Comparison of ENCODE assay signal across 23 cellular contexts in the genomic region with DNA sequence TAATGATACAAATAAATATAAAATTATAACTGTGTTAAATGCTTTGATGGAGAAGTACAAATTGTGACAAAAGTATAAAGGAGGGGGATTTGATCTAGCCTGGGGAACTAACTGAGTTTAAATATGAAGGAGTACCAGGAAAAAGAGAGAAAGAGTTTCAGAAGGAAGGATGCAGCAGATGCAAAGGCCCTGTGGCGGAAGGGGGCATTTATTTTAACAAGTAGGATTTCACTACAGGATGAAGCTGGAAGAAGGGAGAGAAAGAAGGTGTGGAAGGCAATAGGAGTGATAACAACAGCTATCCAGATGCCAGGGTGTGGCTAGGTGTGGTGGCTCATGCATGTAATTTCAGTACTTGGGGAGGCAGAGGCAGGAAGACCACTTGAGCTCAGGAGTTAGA. TPM values are rescaled to one million over a fixed set of nuclear protein-coding genes. Genes with fewer than 3 reads are reported as not detected.
DNase-seq lines count a peak whose midpoint lies in the region; ATAC-seq and TF ChIP-seq lines count a peak whose summit lies in the region.
"Had no signal": no experiment of that assay in that cellular context is flagged by ENCODE, and none has a peak within 500 bp of the region (broad histone marks: within the 10 kb centered on the region; RNA-seq: fewer than 3 reads in every experiment).

No MANE protein-coding gene starts in this region.

- no peak overlapping the region for H3K4me3 Mint-ChIP-seq in WTC11
- H3K4me3 Mint-ChIP-seq: CD14-positive monocyte; CD4-positive, alpha-beta memory T cell; CD4-positive, CD25-positive, alpha-beta regulatory T cell; CD8-positive, alpha-beta memory T cell had no signal

- DNase-seq in WTC11 (ENCODE audit: low spot score) (no peak), left colon (no peak), cardiac septum (ENCODE audit: low spot score) (no peak), mesenteric fat pad (ENCODE audit: low spot score) (no peak), esophagus squamous epithelium (lab: John Stamatoyannopoulos, UW) (no peak)
- DNase-seq: 8988T; ACHN; BE2C; C1 segment of cervical spinal cord; CD4-positive, alpha-beta memory T cell; CD4-positive, CD25-positive, alpha-beta regulatory T cell; CD8-positive, alpha-beta memory T cell; COR-L47; DMS 273 treated with DMSO at 0.1 percent for 48 hours; DMS153; DMS53; DMS79; DND-41; EL; GDM1 had no signal

- POLR2A ChIA-PET in WTC11 (lab: Charles Lee) = no interaction called here

- ATAC-seq in WTC11 (no peak), left colon (peak; percentile 20)
- ATAC-seq: GM12878 had no signal

- H3K36me3 Mint-ChIP-seq in WTC11 = no peaks in the 10 kb centered on the region
- H3K36me3 Mint-ChIP-seq: CD14-positive monocyte; CD4-positive, alpha-beta memory T cell; CD4-positive, CD25-positive, alpha-beta regulatory T cell; CD8-positive, alpha-beta memory T cell had no signal

- no peak overlapping the region for H3K4me3 ChIP-seq in esophagus squamous epithelium
- H3K4me3 ChIP-seq: BLaER1, GM12878 had no signal

- no peaks in the 10 kb centered on the region for H3K9me3 ChIP-seq in esophagus squamous epithelium

- H3K36me3 ChIP-seq in esophagus squamous epithelium = no peaks in the 10 kb centered on the region
- H3K36me3 ChIP-seq: BE2C, BLaER1 had no signal

- no peaks in the 10 kb centered on the region; the same call in 1 of the 2 replicates for H3K27me3 Mint-ChIP-seq in WTC11 (ENCODE audit: low read depth)

- TF ChIP-seq POLR2A in esophagus squamous epithelium (IDR thresholded peaks at IDR 0.05) = no peak

- intact Hi-C loops in left colon (cut with DNase I, micrococcal nuclease) = no loop called here
- intact Hi-C loops in cardiac septum (cut with DNase I) = no loop called here
- intact Hi-C loops in esophagus squamous epithelium (cut with DNase I) = no loop called here

- peaks cover 12% of the 10 kb centered on the region for H3K4me1 Mint-ChIP-seq in WTC11
- H3K4me1 Mint-ChIP-seq: CD14-positive monocyte; CD4-positive, alpha-beta memory T cell; CD8-positive, alpha-beta memory T cell had no signal

- H3K27ac Mint-ChIP-seq in WTC11 = no peak overlapping the region
- H3K27ac Mint-ChIP-seq: CD14-positive monocyte; CD4-positive, alpha-beta memory T cell; CD4-positive, CD25-positive, alpha-beta regulatory T cell; CD8-positive, alpha-beta memory T cell had no signal

- 82 to 92% methylated on average over 1 of the region's 1 CpG for WGBS in esophagus squamous epithelium, 2 donors

- peaks cover 0 to 5% (median 0%) of the 10 kb centered on the region in 4 donors for H3K27me3 ChIP-seq in esophagus squamous epithelium
- H3K27me3 ChIP-seq: BE2C, BLaER1 had no signal

- peaks cover 16% of the 10 kb centered on the region for H3K9me3 Mint-ChIP-seq in WTC11
- H3K9me3 Mint-ChIP-seq: CD8-positive, alpha-beta memory T cell had no signal

- CTCF ChIA-PET in WTC11 (lab: Charles Lee) = interaction anchor here (1.2 kb wide), 1 partner anchor 46 kb away, joined by 5 read pairs; no protein-coding TSS in a partner anchor

- TF ChIP-seq CTCF in WTC11 (IDR thresholded peaks at IDR 0.05) (no peak), esophagus squamous epithelium (IDR thresholded peaks at IDR 0.05) (no peak)

- no peaks in the 10 kb centered on the region for H3K4me1 ChIP-seq in esophagus squamous epithelium
- H3K4me1 ChIP-seq: BE2C, BLaER1 had no signal

- H3K27ac ChIP-seq in esophagus squamous epithelium = no peak overlapping the region
- H3K27ac ChIP-seq: BLaER1 had no signal

TF ChIP-seq in WTC11, 78 proteins besides CTCF, POLR2A, EP300 and RAD21:
- TF ChIP-seq NR1H2 (CRISPR knock-in tag; IDR thresholded peaks at IDR 0.05) = no peak
- peak; percentile 56; the same call in 1 of the 2 replicates for TF ChIP-seq GTF2I (CRISPR knock-in tag; conservative IDR thresholded peaks at IDR 0.05)
- TF ChIP-seq FOXP1 (CRISPR knock-in tag; IDR thresholded peaks at IDR 0.05; ENCODE audit: borderline replicate concordance) = no peak
- no peak for TF ChIP-seq SP1 (CRISPR knock-in tag; conservative IDR thresholded peaks at IDR 0.05)
TF ChIP-seq in WTC11: peak in this region for 1.

RNA-seq across cellular contexts. Expression of a gene that starts 55.8 kb away (rescaled TPM):
- total RNA-seq in WTC11 (2021) (135 to 148 TPM (median 147 TPM) in 3 replicates), left colon (10 to 100 TPM; 12.7 to 26.8 TPM), cardiac septum (193 TPM), mesenteric fat pad (124 TPM), esophagus squamous epithelium (10 to 100 TPM; 17.8 to 47.5 (median 31.0) TPM)
